ENCODE assay signal across 20 cellular contexts in genomic region chr2:213129311-213129710, GRCh38. TPM values are rescaled to one million over a fixed set of nuclear protein-coding genes. Genes with fewer than 3 reads are reported as not detected.
A peak's percentile ranks its signal among the peaks of the same experiment; 100 is the strongest.
DNase-seq lines count a peak whose midpoint lies in the region; ATAC-seq lines count a peak whose summit lies in the region.
"Had no signal": no experiment of that assay in that cellular context is flagged by ENCODE, and none has a peak within 500 bp of the region (broad histone marks: within the 10 kb centered on the region; RNA-seq: fewer than 3 reads in every experiment).

No MANE protein-coding gene starts in this region.

- no peak overlapping the region for H3K9ac ChIP-seq in Karpas-422 (ENCODE audit: low read length)
- H3K9ac ChIP-seq: BLaER1 had no signal

- no peak overlapping the region for H2AFZ ChIP-seq in Karpas-422 (ENCODE audit: low read length)

- no peak for ATAC-seq in CD4-positive, CD25-positive, alpha-beta regulatory T cell (ENCODE audit: low read depth in 2 of 2)
- ATAC-seq in naive B cell (ENCODE audit: low read depth in 2 of 2): peak; percentile 21 to 33
- ATAC-seq: Panc1 had no signal

- H3K79me2 ChIP-seq in Karpas-422 (ENCODE audit: low read length): no peaks in the 10 kb centered on the region

- DNase-seq in CD4-positive, CD25-positive, alpha-beta regulatory T cell: no peak
- DNase-seq in Kasumi-1 (lab: John Stamatoyannopoulos, UW) (peak; percentile 7 to 27), naive B cell (no peak), NCI-H524 (lab: John Stamatoyannopoulos, UW) (no peak), germinal center (ENCODE audit: low spot score) (no peak), Karpas-422 (no peak)
- DNase-seq in activated naive CD8-positive, alpha-beta T cell treated with anti-CD3 and anti-CD28 coated beads for 36 hours: no peak
- DNase-seq in activated effector memory CD4-positive, alpha-beta T cell treated with anti-CD3 and anti-CD28 coated beads, Interleukin-2, amount 50 U/mL, for 16 hours: no peak
- DNase-seq: activated CD4-positive, alpha-beta T cell treated with anti-CD3 and anti-CD28 coated beads, Interleukin-2, amount 10 ng/mL, durations not matched to agents 7 days and 5 days; activated gamma-delta T cell; effector memory CD4-positive, alpha-beta T cell; foreskin melanocyte; NCI-H1436; NCI-H345; upper lobe of left lung had no signal

- H3K4me1 Mint-ChIP-seq in CD4-positive, CD25-positive, alpha-beta regulatory T cell: peaks cover 35 to 81% (median 67%) of the 10 kb centered on the region in 4 donors
- peaks cover 24% of the 10 kb centered on the region for H3K4me1 Mint-ChIP-seq in activated naive CD8-positive, alpha-beta T cell treated with anti-CD3 and anti-CD28 coated beads for 36 hours
- H3K4me1 Mint-ChIP-seq in naive B cell: peaks cover 6 to 17% (median 12%) of the 10 kb centered on the region in 3 donors
- H3K4me1 Mint-ChIP-seq: brain had no signal

- H3K27ac Mint-ChIP-seq in CD4-positive, CD25-positive, alpha-beta regulatory T cell: peak overlapping the region; percentile 57 to 99 (median 97)
- H3K27ac Mint-ChIP-seq in activated naive CD8-positive, alpha-beta T cell treated with anti-CD3 and anti-CD28 coated beads for 36 hours: peak overlapping the region; percentile 1
- H3K27ac Mint-ChIP-seq in naive B cell: peak overlapping the region in 3 of 6 donors; percentile 65 to 89 (median 88)
- H3K27ac Mint-ChIP-seq: activated CD4-positive, alpha-beta T cell treated with anti-CD3 and anti-CD28 coated beads, Interleukin-2, amount 10 ng/mL, durations not matched to agents 7 days and 5 days; brain; progenitor cell of endocrine pancreas; T-helper 1 cell treated with Interleukin-12 subunit alpha and Interleukin-12 subunit beta and Interleukin-4 antibody, amounts not matched to agents 30 μg/mL and 1 μg/mL, for 36 hours had no signal

- no peaks in the 10 kb centered on the region for H3K9me3 ChIP-seq in CD4-positive, CD25-positive, alpha-beta regulatory T cell (ENCODE audit: control insufficient read depth in 2 of 2, low read length in 2 of 2)
- no peaks in the 10 kb centered on the region for H3K9me3 ChIP-seq in Karpas-422 (ENCODE audit: low read length)
- H3K9me3 ChIP-seq: BLaER1, upper lobe of left lung had no signal

- H3K4me3 ChIP-seq in CD4-positive, CD25-positive, alpha-beta regulatory T cell (ENCODE audit: low read depth, low read length): peak overlapping the region; percentile 99
- H3K4me3 ChIP-seq in Karpas-422 (ENCODE audit: low read length): no peak overlapping the region
- H3K4me3 ChIP-seq: BLaER1, upper lobe of left lung had no signal

- H3K4me1 ChIP-seq in CD4-positive, CD25-positive, alpha-beta regulatory T cell (ENCODE audit: control insufficient read depth, insufficient read depth, low read length, poor library complexity, severe bottlenecking): peaks cover 83% of the 10 kb centered on the region
- no peaks in the 10 kb centered on the region for H3K4me1 ChIP-seq in Karpas-422 (ENCODE audit: low read length)

- peak overlapping the region; percentile 77 to 92 (median 78) for H3K4me3 Mint-ChIP-seq in CD4-positive, CD25-positive, alpha-beta regulatory T cell
- H3K4me3 Mint-ChIP-seq in activated naive CD8-positive, alpha-beta T cell treated with anti-CD3 and anti-CD28 coated beads for 36 hours: no peak overlapping the region
- H3K4me3 Mint-ChIP-seq in naive B cell: no peak overlapping the region
- H3K4me3 Mint-ChIP-seq: activated CD4-positive, alpha-beta T cell treated with anti-CD3 and anti-CD28 coated beads, Interleukin-2, amount 10 ng/mL, durations not matched to agents 7 days and 5 days; brain; T-helper 1 cell treated with Interleukin-12 subunit alpha and Interleukin-12 subunit beta and Interleukin-4 antibody, amounts not matched to agents 30 μg/mL and 1 μg/mL, for 36 hours had no signal

- no peak overlapping the region for H3K4me2 ChIP-seq in Karpas-422 (ENCODE audit: low read depth, low read length, poor library complexity, severe bottlenecking)
- H3K4me2 ChIP-seq: BLaER1 had no signal

- no peaks in the 10 kb centered on the region for H4K20me1 ChIP-seq in Karpas-422 (ENCODE audit: insufficient read depth, low read depth, low read length)
- H4K20me1 ChIP-seq: BLaER1 had no signal

- H3K27ac ChIP-seq in CD4-positive, CD25-positive, alpha-beta regulatory T cell (ENCODE audit: insufficient read depth, low read length, poor library complexity, severe bottlenecking): peak overlapping the region; percentile 95
- H3K27ac ChIP-seq in Karpas-422 (ENCODE audit: low read length): no peak overlapping the region
- H3K27ac ChIP-seq: BLaER1, upper lobe of left lung had no signal

- no peaks in the 10 kb centered on the region for H3K9me2 ChIP-seq in Karpas-422 (replicated peaks; ENCODE audit: insufficient read depth, low read length)

- no peaks in the 10 kb centered on the region for H3K27me3 Mint-ChIP-seq in CD4-positive, CD25-positive, alpha-beta regulatory T cell
- H3K27me3 Mint-ChIP-seq in activated naive CD8-positive, alpha-beta T cell treated with anti-CD3 and anti-CD28 coated beads for 36 hours: peaks cover 3% of the 10 kb centered on the region
- H3K27me3 Mint-ChIP-seq in naive B cell: no peaks in the 10 kb centered on the region
- H3K27me3 Mint-ChIP-seq: brain, progenitor cell of endocrine pancreas had no signal

- no peaks in the 10 kb centered on the region for H3K36me3 ChIP-seq in CD4-positive, CD25-positive, alpha-beta regulatory T cell (ENCODE audit: control insufficient read depth, insufficient read depth, low read length)
- H3K36me3 ChIP-seq in Karpas-422 (ENCODE audit: insufficient read depth, low read length): no peaks in the 10 kb centered on the region
- H3K36me3 ChIP-seq: BLaER1, upper lobe of left lung had no signal

- H3K9me3 Mint-ChIP-seq in CD4-positive, CD25-positive, alpha-beta regulatory T cell: no peaks in the 10 kb centered on the region
- H3K9me3 Mint-ChIP-seq in activated naive CD8-positive, alpha-beta T cell treated with anti-CD3 and anti-CD28 coated beads for 36 hours: no peaks in the 10 kb centered on the region
- H3K9me3 Mint-ChIP-seq in naive B cell: no peaks in the 10 kb centered on the region
- H3K9me3 Mint-ChIP-seq: activated CD4-positive, alpha-beta T cell treated with anti-CD3 and anti-CD28 coated beads, Interleukin-2, amount 10 ng/mL, durations not matched to agents 7 days and 5 days; brain; T-helper 1 cell treated with Interleukin-12 subunit alpha and Interleukin-12 subunit beta and Interleukin-4 antibody, amounts not matched to agents 30 μg/mL and 1 μg/mL, for 36 hours had no signal

- H3K36me3 Mint-ChIP-seq in CD4-positive, CD25-positive, alpha-beta regulatory T cell: peaks cover 29% of the 10 kb centered on the region
- peaks cover 8% of the 10 kb centered on the region for H3K36me3 Mint-ChIP-seq in activated naive CD8-positive, alpha-beta T cell treated with anti-CD3 and anti-CD28 coated beads for 36 hours
- H3K36me3 Mint-ChIP-seq in naive B cell: no peaks in the 10 kb centered on the region
- H3K36me3 Mint-ChIP-seq: brain had no signal

- H3K27me3 ChIP-seq in CD4-positive, CD25-positive, alpha-beta regulatory T cell (ENCODE audit: control insufficient read depth, insufficient read depth, low read length): no peaks in the 10 kb centered on the region
- no peaks in the 10 kb centered on the region for H3K27me3 ChIP-seq in Karpas-422 (ENCODE audit: low read length)
- H3K27me3 ChIP-seq: BLaER1, upper lobe of left lung had no signal

RNA-seq across cellular contexts. Expression of gene IKZF2, which starts 22.1 kb away (rescaled TPM):
- total RNA-seq in CD4-positive, CD25-positive, alpha-beta regulatory T cell: 225 TPM
- 10 to 100 TPM; 26.8 to 36.7 (median 33.7) TPM for polyA plus RNA-seq in CD4-positive, CD25-positive, alpha-beta regulatory T cell
- total RNA-seq in activated naive CD8-positive, alpha-beta T cell treated with anti-CD3 and anti-CD28 coated beads for 36 hours: 10 to 100 TPM; 12.9 to 13.0 TPM
- polyA plus RNA-seq in naive B cell (ENCODE audit: low read depth in 6 of 6): 1 to 10 TPM in 5 of 6 donors, under 1 TPM in 1; 0.59 to 6.8 (median 4.5) TPM
- total RNA-seq in Karpas-422 (2014; rRNA removed; shearing (Covaris generic); ENCODE audit: low replicate concordance): 0.54 and 1.3 TPM in 2 replicates

Comparison
In these comparisons a context has a peak if more than half of its experiments do, and no peak if none do; other contexts are left out.
1. ATAC-seq: peak in naive B cell (2 of 2); none in CD4-positive, CD25-positive, alpha-beta regulatory T cell (0 of 2).
2. DNase-seq: peak in Kasumi-1 (2 of 2); none in CD4-positive, CD25-positive, alpha-beta regulatory T cell (0 of 3), activated naive CD8-positive, alpha-beta T cell treated with anti-CD3 and anti-CD28 coated beads for 36 hours (single experiment), naive B cell (single experiment), NCI-H524 (0 of 2), germinal center (single experiment), Karpas-422 (single experiment) and activated effector memory CD4-positive, alpha-beta T cell treated with anti-CD3 and anti-CD28 coated beads, Interleukin-2, amount 50 U/mL, for 16 hours (single experiment).
3. H3K4me3 Mint-ChIP-seq: peak in CD4-positive, CD25-positive, alpha-beta regulatory T cell (4 of 4); none in activated naive CD8-positive, alpha-beta T cell treated with anti-CD3 and anti-CD28 coated beads for 36 hours (single experiment) and naive B cell (0 of 8).
4. RNA of gene IKZF2, which starts 22.1 kb away (total RNA-seq): 225 TPM in CD4-positive, CD25-positive, alpha-beta regulatory T cell (single experiment); 12.9 to 13.0 TPM in activated naive CD8-positive, alpha-beta T cell treated with anti-CD3 and anti-CD28 coated beads for 36 hours and 0.54 to 1.3 TPM in Karpas-422; every median in the first group is over 10 times any median in the second.